In the genomic region with DNA sequence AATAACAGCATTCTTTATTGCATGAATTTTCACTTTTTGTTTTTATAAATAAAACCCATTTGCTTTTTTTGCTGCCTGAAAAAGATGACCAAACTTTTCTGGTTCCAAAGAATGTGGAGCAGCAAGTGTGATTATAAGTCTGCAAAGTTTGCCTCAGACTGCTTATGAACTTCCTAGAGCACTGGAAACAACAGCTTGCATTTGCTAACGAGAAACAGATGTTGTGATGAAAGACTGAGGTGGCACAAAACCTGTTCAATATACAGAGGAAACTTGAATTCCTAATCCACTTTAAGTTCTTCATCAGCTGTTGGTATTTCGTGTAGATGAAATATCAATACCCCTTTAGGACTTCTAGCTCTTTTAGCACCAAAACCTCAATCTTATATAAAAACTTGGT, we compare ENCODE assay signal across 24 cellular contexts. TPM values are rescaled to one million over a fixed set of nuclear protein-coding genes. Genes with fewer than 3 reads are reported as not detected.
DNase-seq lines count a peak whose midpoint lies in the region; ATAC-seq, FAIRE-seq and TF ChIP-seq lines count a peak whose summit lies in the region.
"Had no signal": no experiment of that assay in that cellular context is flagged by ENCODE, and none has a peak within 500 bp of the region (broad histone marks: within the 10 kb centered on the region; RNA-seq: fewer than 3 reads in every experiment).

No MANE protein-coding gene starts in this region.

- H3K9ac ChIP-seq in mesendoderm (ENCODE audit: low read length) = no peak overlapping the region

- no peak for FAIRE-seq in frontal cortex (lab: Jason Lieb, UNC)
- FAIRE-seq: small intestine had no signal

- H3K4me1 ChIP-seq in mesendoderm (ENCODE audit: control insufficient read depth, low read depth, low read length) = no peaks in the 10 kb centered on the region
- H3K4me1 ChIP-seq: esophagus muscularis mucosa, transverse colon had no signal

- no peak overlapping the region for H2AK5ac ChIP-seq in mesendoderm (ENCODE audit: low read length)

- no peaks in the 10 kb centered on the region for H3K79me1 ChIP-seq in mesendoderm (ENCODE audit: low read length)

- no peak for TF ChIP-seq CTCF in cardiac fibroblast (IDR thresholded peaks at IDR 0.05; ENCODE audit: low read depth, low read length)

- no peak overlapping the region for H3K23ac ChIP-seq in mesendoderm (ENCODE audit: low read length)

- H4K8ac ChIP-seq in mesendoderm (ENCODE audit: low read depth, low read length) = no peak overlapping the region

- ATAC-seq in GM18870 (IDR thresholded peaks at IDR 0.05; ENCODE audit: unreplicated experiment) = no peak
- ATAC-seq: effector memory CD8-positive, alpha-beta T cell; HCT116 had no signal

- no peaks in the 10 kb centered on the region for H3K27me3 ChIP-seq in mesendoderm (ENCODE audit: insufficient read depth, low read length, poor library complexity)
- H3K27me3 ChIP-seq: esophagus muscularis mucosa, neutrophil, SJSA1, transverse colon had no signal

- DNase-seq in DMS 273 (lab: John Stamatoyannopoulos, UW; ENCODE audit: unreplicated experiment) (peak; percentile 88), NCI-H524 treated with DMSO at 0.1 percent for 48 hours (lab: John Stamatoyannopoulos, UW) (peak; percentile 84), cardiac fibroblast (ENCODE audit: low read depth in 2 of 2) (peak; percentile 23 to 37), mesendoderm (peak; percentile 2), frontal cortex (ENCODE audit: low spot score in 2 of 2) (no peak), SIG-M5 (lab: John Stamatoyannopoulos, UW) (no peak), HUDEP-2 (lab: John Stamatoyannopoulos, UW; ENCODE audit: unreplicated experiment in 76 of 76) (no peak)
- DNase-seq: activated CD4-positive, alpha-beta T cell treated with anti-CD3 and anti-CD28 coated beads, Interleukin-2, amount 50 U/mL, for 48 hours; cerebellar nuclear complex; effector memory CD8-positive, alpha-beta T cell; immature natural killer cell; NCI-H1105 treated with DMSO at 0.1 percent for 48 hours; NCI-H2171 treated with DMSO at 0.1 percent for 48 hours; NCI-H774; PC-9; small intestine; stimulated activated naive CD4-positive, alpha-beta T cell treated with Interleukin-2 at 50 U/mL for 16 hours; transverse colon had no signal

- no CpG with 5 or more reads among the region's 2 CpGs for WGBS in mesendoderm (ENCODE audit: extremely low coverage, insufficient coverage, low lambda C conversion rate)

- no peak overlapping the region for H2BK15ac ChIP-seq in mesendoderm (replicated peaks; ENCODE audit: low read depth)

- no peak overlapping the region for H3K27ac ChIP-seq in mesendoderm (ENCODE audit: low read depth, low read length)
- H3K27ac ChIP-seq: esophagus muscularis mucosa, neutrophil, PC-9, SJSA1, transverse colon had no signal

- H2BK5ac ChIP-seq in mesendoderm (ENCODE audit: low read length) = no peak overlapping the region

- H3K36me3 ChIP-seq in mesendoderm (ENCODE audit: control insufficient read depth, insufficient read depth, low read length) = no peaks in the 10 kb centered on the region
- H3K36me3 ChIP-seq: esophagus muscularis mucosa, neutrophil, SJSA1, transverse colon had no signal

- H3K56ac ChIP-seq in mesendoderm (ENCODE audit: low read length) = no peak overlapping the region

- no peak overlapping the region for H3K4me3 ChIP-seq in cardiac fibroblast (replicated peaks in 1 of 2; ENCODE audit: low read depth in 2 of 2, low read length in 2 of 2)
- no peak overlapping the region for H3K4me3 ChIP-seq in mesendoderm (ENCODE audit: low read length)
- H3K4me3 ChIP-seq: esophagus muscularis mucosa, PC-9, SJSA1, transverse colon had no signal

- H4K5ac ChIP-seq in mesendoderm (ENCODE audit: low read length) = no peak overlapping the region

- H2BK120ac ChIP-seq in mesendoderm (ENCODE audit: low read depth, low read length) = no peak overlapping the region

- H3K4ac ChIP-seq in mesendoderm (ENCODE audit: low read depth, low read length) = no peak overlapping the region

- no peak overlapping the region for H3K4me2 ChIP-seq in mesendoderm (ENCODE audit: low read length)
- H3K4me2 ChIP-seq: PC-9 had no signal

- no peaks in the 10 kb centered on the region for H3K79me2 ChIP-seq in mesendoderm (ENCODE audit: control insufficient read depth, insufficient read depth, low read length)

- H3K18ac ChIP-seq in mesendoderm (ENCODE audit: low read length) = no peak overlapping the region

RNA-seq across cellular contexts. Expression of a gene that starts 9.3 kb away (rescaled TPM):
- 0.01 TPM for polyA plus RNA-seq in mesendoderm (2013, experiment 1 of 2)
- not detected for polyA plus RNA-seq in mesendoderm (2013, experiment 2 of 2)
- not detected for total RNA-seq in frontal cortex
- total RNA-seq: PC-9; SJSA1; T-helper 2 cell treated with Interferon-gamma antibody and Interleukin-4, amounts not matched to agents 100 ng/mL and 5 ng/mL, for 36 hours; transverse colon had no signal
- polyA plus RNA-seq: immature natural killer cell had no signal

Comparison
In these comparisons a context has a peak if more than half of its experiments do, and no peak if none do; other contexts are left out.
1. DNase-seq: peak in DMS 273 (single experiment), NCI-H524 treated with DMSO at 0.1 percent for 48 hours (single experiment), cardiac fibroblast (2 of 2) and mesendoderm (single experiment); none in frontal cortex (0 of 2), SIG-M5 (single experiment) and HUDEP-2 (0 of 76).